In the genomic region with DNA sequence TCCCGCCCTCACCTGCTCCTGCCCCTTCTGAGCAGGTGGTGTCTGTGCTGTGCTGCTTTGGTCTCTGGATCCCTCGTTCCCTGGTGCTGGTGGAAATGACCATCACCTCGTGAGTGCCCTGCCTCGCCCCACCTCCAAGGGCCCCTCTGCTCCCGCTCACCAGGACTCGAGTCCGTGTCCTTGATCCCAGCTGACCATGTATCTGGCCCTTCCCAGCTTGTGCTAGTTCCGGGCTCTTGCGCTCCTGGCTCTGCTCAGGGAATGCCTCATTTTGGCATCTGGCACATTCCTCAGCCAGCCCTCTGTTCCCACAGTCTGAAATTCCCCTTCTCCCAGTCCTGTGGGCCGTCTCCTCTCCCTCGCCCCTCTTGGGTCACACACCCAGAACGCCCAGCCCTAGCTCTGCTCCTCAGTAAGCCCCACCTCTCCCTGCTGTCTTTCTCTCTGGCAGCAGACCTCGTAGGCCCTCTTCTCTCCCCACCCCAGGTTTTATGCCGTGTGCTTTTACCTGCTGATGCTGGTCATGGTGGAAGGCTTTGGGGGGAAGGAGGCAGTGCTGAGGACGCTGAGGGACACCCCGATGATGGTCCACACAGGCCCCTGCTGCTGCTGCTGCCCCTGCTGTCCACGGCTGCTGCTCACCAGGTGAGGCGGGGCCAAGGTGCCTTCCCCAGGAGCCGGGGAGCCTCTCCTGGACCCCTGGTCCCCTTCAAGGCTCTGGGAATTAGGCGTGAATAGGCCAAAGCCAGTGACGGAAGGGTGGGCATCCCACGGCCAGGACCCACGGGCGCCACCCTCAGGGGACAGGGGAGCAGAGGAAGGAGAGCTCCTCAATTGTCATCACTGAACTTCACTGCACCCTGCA, we compare ENCODE assay signal across 1 cellular context.
A peak's percentile ranks its signal among the peaks of the same experiment; 100 is the strongest.
TF ChIP-seq lines count a peak whose summit lies in the region.

No MANE protein-coding gene starts in this region.

TF ChIP-seq in HepG2, 621 proteins besides CTCF, POLR2A, EP300 and RAD21 (continued from another document and continues in another):
- TF ChIP-seq, protein P1, sequence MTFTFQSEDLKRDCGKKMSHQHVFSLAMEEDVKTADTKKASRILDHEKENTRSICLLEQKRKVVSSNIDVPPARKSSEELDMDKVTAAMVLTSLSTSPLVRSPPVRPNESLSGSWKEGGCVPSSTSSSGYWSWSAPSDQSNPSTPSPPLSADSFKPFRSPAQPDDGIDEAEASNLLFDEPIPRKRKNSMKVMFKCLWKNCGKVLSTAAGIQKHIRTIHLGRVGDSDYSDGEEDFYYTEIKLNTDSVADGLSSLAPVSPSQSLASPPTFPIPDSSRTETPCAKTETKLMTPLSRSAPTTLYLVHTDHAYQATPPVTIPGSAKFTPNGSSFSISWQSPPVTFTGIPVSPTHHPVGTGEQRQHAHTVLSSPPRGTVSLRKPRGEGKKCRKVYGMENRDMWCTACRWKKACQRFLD (CRISPR knock-in tag; IDR thresholded peaks at IDR 0.05; ENCODE audit: borderline replicate concordance) = no peak
- TF ChIP-seq ELF3 (CRISPR knock-in tag; IDR thresholded peaks at IDR 0.05) (peak; percentile 83; the same call in 1 of the 2 replicates), FOXO1 (CRISPR knock-in tag; IDR thresholded peaks at IDR 0.05) (peak; percentile 63; the same call in 1 of the 2 replicates), TCF7 (IDR thresholded peaks at IDR 0.05; ENCODE audit: low read depth) (no peak), ZNF883 (CRISPR knock-in tag; IDR thresholded peaks at IDR 0.05; ENCODE audit: not compliant biosample characterization) (no peak), MBNL3 (CRISPR knock-in tag; conservative IDR thresholded peaks at IDR 0.05) (no peak), IKZF5 (CRISPR knock-in tag; IDR thresholded peaks at IDR 0.05) (peak; percentile 75; the same call in 1 of the 2 replicates), ZNF432 (CRISPR knock-in tag; IDR thresholded peaks at IDR 0.05; ENCODE audit: borderline replicate concordance) (no peak), KAT2B (IDR thresholded peaks at IDR 0.05; ENCODE audit: borderline replicate concordance, low read depth, low read length) (no peak), ERF (CRISPR knock-in tag; IDR thresholded peaks at IDR 0.05) (peak; percentile 61; the same call in 1 of the 2 replicates), ZNF850 (CRISPR knock-in tag; conservative IDR thresholded peaks at IDR 0.05) (no peak), DMAP1 (CRISPR knock-in tag; IDR thresholded peaks at IDR 0.05) (no peak), NFYC (CRISPR knock-in tag; IDR thresholded peaks at IDR 0.05) (no peak), ZEB1 (IDR thresholded peaks at IDR 0.05; ENCODE audit: insufficient replicate concordance, low read depth) (no peak), ZBTB3 (CRISPR knock-in tag; IDR thresholded peaks at IDR 0.05; ENCODE audit: borderline replicate concordance, low read depth) (no peak), TSC22D2 (CRISPR knock-in tag; IDR thresholded peaks at IDR 0.05; ENCODE audit: borderline replicate concordance) (no peak), ZNF546 (CRISPR knock-in tag; conservative IDR thresholded peaks at IDR 0.05) (0 out of 2 replicates have a peak, but pooled peaks have one; percentile 18), KIAA2018 (CRISPR knock-in tag; IDR thresholded peaks at IDR 0.05; ENCODE audit: borderline replicate concordance) (no peak), ZNF672 (CRISPR knock-in tag; IDR thresholded peaks at IDR 0.05) (no peak), NFYB (CRISPR knock-in tag; IDR thresholded peaks at IDR 0.05) (no peak), CSRNP1 (CRISPR knock-in tag; IDR thresholded peaks at IDR 0.05) (no peak), STAT5B (CRISPR knock-in tag; IDR thresholded peaks at IDR 0.05) (no peak), ZNF75D (CRISPR knock-in tag; IDR thresholded peaks at IDR 0.05; ENCODE audit: borderline replicate concordance) (no peak), NKX3-1 (CRISPR knock-in tag; IDR thresholded peaks at IDR 0.05) (no peak), ZNF557 (CRISPR knock-in tag; IDR thresholded peaks at IDR 0.05) (no peak), ZFP37 (CRISPR knock-in tag; IDR thresholded peaks at IDR 0.05; ENCODE audit: borderline replicate concordance) (0 out of 2 replicates have a peak, but pooled peaks have one; percentile 27), TBP (CRISPR knock-in tag; IDR thresholded peaks at IDR 0.05) (no peak), KLF16 (CRISPR knock-in tag; IDR thresholded peaks at IDR 0.05) (no peak), ZNF577 (CRISPR knock-in tag; IDR thresholded peaks at IDR 0.05; ENCODE audit: borderline replicate concordance, low read depth) (no peak), HOXA3 (CRISPR knock-in tag; IDR thresholded peaks at IDR 0.05) (peak; percentile 86), ZNF451 (CRISPR knock-in tag; IDR thresholded peaks at IDR 0.05) (no peak; the same call in 1 of the 2 replicates), TAF15 (IDR thresholded peaks at IDR 0.05; ENCODE audit: low read depth, low read length, poor library complexity, severe bottlenecking) (no peak), SOX5 (CRISPR knock-in tag; IDR thresholded peaks at IDR 0.05; ENCODE audit: borderline replicate concordance) (peak; percentile 36; the same call in 1 of the 2 replicates), ZFP36L2 (CRISPR knock-in tag; IDR thresholded peaks at IDR 0.05) (no peak), ZNF446 (CRISPR knock-in tag; IDR thresholded peaks at IDR 0.05) (no peak), IRF2 (CRISPR knock-in tag; IDR thresholded peaks at IDR 0.05) (peak; percentile 72), ZNF33A (CRISPR knock-in tag; IDR thresholded peaks at IDR 0.05; ENCODE audit: borderline replicate concordance) (no peak), PAWR (CRISPR knock-in tag; IDR thresholded peaks at IDR 0.05; ENCODE audit: borderline replicate concordance) (no peak)
- TF ChIP-seq, protein P2, sequence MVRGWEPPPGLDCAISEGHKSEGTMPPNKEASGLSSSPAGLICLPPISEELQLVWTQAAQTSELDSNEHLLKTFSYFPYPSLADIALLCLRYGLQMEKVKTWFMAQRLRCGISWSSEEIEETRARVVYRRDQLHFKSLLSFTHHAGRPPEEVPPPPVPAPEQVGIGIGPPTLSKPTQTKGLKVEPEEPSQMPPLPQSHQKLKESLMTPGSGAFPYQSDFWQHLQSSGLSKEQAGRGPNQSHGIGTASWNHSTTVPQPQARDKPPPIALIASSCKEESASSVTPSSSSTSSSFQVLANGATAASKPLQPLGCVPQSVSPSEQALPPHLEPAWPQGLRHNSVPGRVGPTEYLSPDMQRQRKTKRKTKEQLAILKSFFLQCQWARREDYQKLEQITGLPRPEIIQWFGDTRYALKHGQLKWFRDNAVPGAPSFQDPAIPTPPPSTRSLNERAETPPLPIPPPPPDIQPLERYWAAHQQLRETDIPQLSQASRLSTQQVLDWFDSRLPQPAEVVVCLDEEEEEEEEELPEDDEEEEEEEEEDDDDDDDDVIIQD (CRISPR knock-in tag; IDR thresholded peaks at IDR 0.05; ENCODE audit: low read depth) = peak; percentile 12; the same call in 1 of the 2 replicates
- TF ChIP-seq, protein P3, sequence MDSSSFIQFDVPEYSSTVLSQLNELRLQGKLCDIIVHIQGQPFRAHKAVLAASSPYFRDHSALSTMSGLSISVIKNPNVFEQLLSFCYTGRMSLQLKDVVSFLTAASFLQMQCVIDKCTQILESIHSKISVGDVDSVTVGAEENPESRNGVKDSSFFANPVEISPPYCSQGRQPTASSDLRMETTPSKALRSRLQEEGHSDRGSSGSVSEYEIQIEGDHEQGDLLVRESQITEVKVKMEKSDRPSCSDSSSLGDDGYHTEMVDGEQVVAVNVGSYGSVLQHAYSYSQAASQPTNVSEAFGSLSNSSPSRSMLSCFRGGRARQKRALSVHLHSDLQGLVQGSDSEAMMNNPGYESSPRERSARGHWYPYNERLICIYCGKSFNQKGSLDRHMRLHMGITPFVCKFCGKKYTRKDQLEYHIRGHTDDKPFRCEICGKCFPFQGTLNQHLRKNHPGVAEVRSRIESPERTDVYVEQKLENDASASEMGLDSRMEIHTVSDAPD (CRISPR knock-in tag; IDR thresholded peaks at IDR 0.05) = no peak
- TF ChIP-seq, protein P4, sequence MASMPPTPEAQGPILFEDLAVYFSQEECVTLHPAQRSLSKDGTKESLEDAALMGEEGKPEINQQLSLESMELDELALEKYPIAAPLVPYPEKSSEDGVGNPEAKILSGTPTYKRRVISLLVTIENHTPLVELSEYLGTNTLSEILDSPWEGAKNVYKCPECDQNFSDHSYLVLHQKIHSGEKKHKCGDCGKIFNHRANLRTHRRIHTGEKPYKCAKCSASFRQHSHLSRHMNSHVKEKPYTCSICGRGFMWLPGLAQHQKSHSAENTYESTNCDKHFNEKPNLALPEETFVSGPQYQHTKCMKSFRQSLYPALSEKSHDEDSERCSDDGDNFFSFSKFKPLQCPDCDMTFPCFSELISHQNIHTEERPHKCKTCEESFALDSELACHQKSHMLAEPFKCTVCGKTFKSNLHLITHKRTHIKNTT (CRISPR knock-in tag; IDR thresholded peaks at IDR 0.05) = no peak
- TF ChIP-seq, protein P5, sequence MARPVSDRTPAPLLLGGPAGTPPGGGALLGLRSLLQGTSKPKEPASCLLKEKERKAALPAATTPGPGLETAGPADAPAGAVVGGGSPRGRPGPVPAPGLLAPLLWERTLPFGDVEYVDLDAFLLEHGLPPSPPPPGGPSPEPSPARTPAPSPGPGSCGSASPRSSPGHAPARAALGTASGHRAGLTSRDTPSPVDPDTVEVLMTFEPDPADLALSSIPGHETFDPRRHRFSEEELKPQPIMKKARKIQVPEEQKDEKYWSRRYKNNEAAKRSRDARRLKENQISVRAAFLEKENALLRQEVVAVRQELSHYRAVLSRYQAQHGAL (CRISPR knock-in tag; IDR thresholded peaks at IDR 0.05; ENCODE audit: not compliant biosample characterization) = no peak
